ENCODE assay signal across 8 cellular contexts in the genomic region with DNA sequence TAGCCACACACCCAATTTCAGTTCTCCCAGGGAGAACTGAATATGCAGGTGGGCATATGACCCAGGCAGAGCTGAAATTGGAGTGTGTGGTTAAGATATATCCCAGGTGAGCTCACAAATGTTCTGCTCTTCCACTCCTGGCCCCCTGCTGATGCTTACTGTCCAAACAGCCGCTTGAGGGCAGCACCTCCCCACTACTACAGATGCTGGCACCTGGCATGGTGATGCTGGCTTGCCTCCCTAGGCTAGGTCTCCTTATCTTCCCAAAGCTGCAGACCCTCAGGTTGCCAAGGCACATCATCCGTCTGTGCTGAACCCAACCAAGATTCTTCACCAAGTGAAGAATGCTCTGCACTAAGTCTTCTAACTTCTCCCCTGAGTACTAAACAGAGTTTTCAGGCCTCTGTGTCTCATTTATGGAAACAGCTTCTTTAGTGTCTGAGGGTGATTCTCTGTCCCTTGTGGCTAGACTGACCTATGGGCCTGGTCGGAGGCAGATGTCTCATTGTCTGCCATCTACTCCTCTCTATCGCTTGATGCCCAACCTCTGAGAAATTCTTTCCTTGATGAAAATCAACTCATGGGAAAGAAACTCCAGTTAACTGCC. TPM values are rescaled to one million over a fixed set of nuclear protein-coding genes. Genes with fewer than 3 reads are reported as not detected.
DNase-seq lines count a peak whose midpoint lies in the region; ATAC-seq, FAIRE-seq and TF ChIP-seq lines count a peak whose summit lies in the region.

No MANE protein-coding gene starts in this region.

- H3K4me3 ChIP-seq in endothelial cell of umbilical vein (replicated peaks in 1 of 3; ENCODE audit: insufficient read depth in 1 of 3, low read depth in 1 of 3, low read length in 3 of 3): no peak overlapping the region

- BruUV-seq in endothelial cell of umbilical vein (replicated peaks; lab: Mats Ljungman, UMichigan): no TSS peak

- CTCF ChIA-PET in activated CD8-positive, alpha-beta memory T cell treated with anti-CD3 and anti-CD28 coated beads, Interleukin-2, amount 10 ng/mL, durations not matched to agents 7 days and 5 days (lab: Charles Lee): interaction anchor here (0.6 to 3.3 kb wide), 39 partner anchors 10 to 965 kb away, joined by 3 to 39 read pairs (median 4); partner anchors contain the start of gene SLC19A2
- CTCF ChIA-PET in endothelial cell of umbilical vein (lab: Charles Lee): interaction anchor here (0.6 to 6.4 kb wide), 68 partner anchors 9 to 1206 kb away, joined by 3 to 282 read pairs (median 4); partner anchors contain the start of genes BLZF1, F5, NME7 and SLC19A2

- no peak overlapping the region for H2AFZ ChIP-seq in endothelial cell of umbilical vein (ENCODE audit: low read depth, low read length)

- no peak overlapping the region for H3K27ac ChIP-seq in 22Rv1
- no peak overlapping the region for H3K27ac ChIP-seq in endothelial cell of umbilical vein (ENCODE audit: insufficient read depth, low read depth, low read length)

- H4K20me1 ChIP-seq in endothelial cell of umbilical vein (replicated peaks; ENCODE audit: control insufficient read depth, extremely low read depth, insufficient read depth, low read length): no peaks in the 10 kb centered on the region

- no peak for TF ChIP-seq POLR2A in endothelial cell of umbilical vein (IDR thresholded peaks at IDR 0.05; ENCODE audit: low read depth, low read length)

- H3K4me3 Mint-ChIP-seq in activated CD8-positive, alpha-beta memory T cell treated with anti-CD3 and anti-CD28 coated beads, Interleukin-2, amount 10 ng/mL, durations not matched to agents 7 days and 5 days: no peak overlapping the region

- no peaks in the 10 kb centered on the region for H3K27me3 ChIP-seq in endothelial cell of umbilical vein (ENCODE audit: control insufficient read depth in 2 of 2, insufficient read depth in 2 of 2, low read length in 2 of 2)

- H3K9me3 ChIP-seq in endothelial cell of umbilical vein (replicated peaks; ENCODE audit: control insufficient read depth, insufficient read depth, low read length): no peaks in the 10 kb centered on the region

- no peak overlapping the region for H3K27ac Mint-ChIP-seq in activated CD8-positive, alpha-beta memory T cell treated with anti-CD3 and anti-CD28 coated beads, Interleukin-2, amount 10 ng/mL, durations not matched to agents 7 days and 5 days

- no peaks in the 10 kb centered on the region for H3K79me2 ChIP-seq in endothelial cell of umbilical vein (ENCODE audit: control insufficient read depth, insufficient read depth, low read length)

- ATAC-seq in GM18517 (IDR thresholded peaks at IDR 0.05; ENCODE audit: unreplicated experiment): peak; percentile 61
- ATAC-seq in activated CD8-positive, alpha-beta memory T cell treated with anti-CD3 and anti-CD28 coated beads, Interleukin-2, amount 10 ng/mL, durations not matched to agents 7 days and 5 days: peak; percentile 98

- no peaks in the 10 kb centered on the region for H3K4me1 ChIP-seq in endothelial cell of umbilical vein (ENCODE audit: control insufficient read depth, extremely low read depth, insufficient read depth, low read length)

- no peaks in the 10 kb centered on the region for H3K9me3 Mint-ChIP-seq in activated CD8-positive, alpha-beta memory T cell treated with anti-CD3 and anti-CD28 coated beads, Interleukin-2, amount 10 ng/mL, durations not matched to agents 7 days and 5 days (ENCODE audit: low read depth)

- H3K9me1 ChIP-seq in endothelial cell of umbilical vein (replicated peaks; ENCODE audit: control insufficient read depth, extremely low read depth, insufficient read depth, low read length): no peaks in the 10 kb centered on the region

- POLR2A ChIA-PET in endothelial cell of umbilical vein (lab: Charles Lee): no interaction called here

- TF ChIP-seq CTCF in 22Rv1 (IDR thresholded peaks at IDR 0.05) (peak; percentile 93), endothelial cell of umbilical vein (IDR thresholded peaks at IDR 0.05; ENCODE audit: extremely low read depth in 1 of 2, insufficient read depth in 1 of 2, low read depth in 1 of 2, low read length in 2 of 2) (peak; percentile 70 to 77)

- H3K4me1 Mint-ChIP-seq in activated CD8-positive, alpha-beta memory T cell treated with anti-CD3 and anti-CD28 coated beads, Interleukin-2, amount 10 ng/mL, durations not matched to agents 7 days and 5 days: peaks cover 3% of the 10 kb centered on the region

- no peaks in the 10 kb centered on the region for H3K36me3 ChIP-seq in endothelial cell of umbilical vein (ENCODE audit: control insufficient read depth in 2 of 2, extremely low read depth in 1 of 2, insufficient read depth in 2 of 2, low read length in 2 of 2)

- intact Hi-C loops in endothelial cell of umbilical vein (cut with micrococcal nuclease): loop anchor here (1.0 to 10.0 kb wide), 7 partner anchors 503 to 1204 kb away; partner anchors contain the start of genes ATP1B1 and SELL

- H3K4me2 ChIP-seq in endothelial cell of umbilical vein (ENCODE audit: insufficient read depth, low read length): no peak overlapping the region

- no peaks in the 10 kb centered on the region for H3K36me3 Mint-ChIP-seq in activated CD8-positive, alpha-beta memory T cell treated with anti-CD3 and anti-CD28 coated beads, Interleukin-2, amount 10 ng/mL, durations not matched to agents 7 days and 5 days

- FAIRE-seq in HTR-8/SVneo (lab: Jason Lieb, UNC): peak; percentile 57
- FAIRE-seq in endothelial cell of umbilical vein (lab: Jason Lieb, UNC): peak; percentile 48

- H3K9ac ChIP-seq in endothelial cell of umbilical vein (replicated peaks; ENCODE audit: extremely low read depth, insufficient read depth, low read length): no peak overlapping the region

- H3K27me3 Mint-ChIP-seq in activated CD8-positive, alpha-beta memory T cell treated with anti-CD3 and anti-CD28 coated beads, Interleukin-2, amount 10 ng/mL, durations not matched to agents 7 days and 5 days: peaks cover 6% of the 10 kb centered on the region

- DNase-seq in HTR-8/SVneo (ENCODE audit: insufficient read length, low spot score): peak; percentile 51
- peak; percentile 45 for DNase-seq in NOMO-1 treated with DMSO at 0.1 percent for 48 hours (lab: John Stamatoyannopoulos, UW; ENCODE audit: unreplicated experiment)
- peak; percentile 80 for DNase-seq in activated CD8-positive, alpha-beta memory T cell treated with anti-CD3 and anti-CD28 coated beads, Interleukin-2, amount 10 ng/mL, durations not matched to agents 7 days and 5 days
- DNase-seq in endothelial cell of umbilical vein (ENCODE audit: low read depth, low spot score): peak; percentile 54
- DNase-seq in middle frontal gyrus (ENCODE audit: extremely low spot score, low spot score): peak; percentile 77
- peak; percentile 77 for DNase-seq in stimulated activated CD8-positive, alpha-beta memory T cell treated with anti-CD3 and anti-CD28 coated beads, Interleukin-4, amount 100 ng/mL, for 48 hours

- dilution Hi-C loops in endothelial cell of umbilical vein (cut with MboI; ENCODE audit: extremely low pct_ligation_motif_present, low sequenced_read_pairs): no loop called here

TF ChIP-seq in endothelial cell of umbilical vein, 7 proteins besides CTCF, POLR2A, EP300 and RAD21:
- TF ChIP-seq FOS (IDR thresholded peaks at IDR 0.05; ENCODE audit: borderline replicate concordance, insufficient read depth, low read length) (no peak), JUN (IDR thresholded peaks at IDR 0.05; ENCODE audit: borderline replicate concordance, insufficient read depth, insufficient read length, low read depth) (no peak), EZH2 (IDR thresholded peaks at IDR 0.05; ENCODE audit: borderline replicate concordance, low read depth, low read length, severe bottlenecking) (no peak), GATA2 (IDR thresholded peaks at IDR 0.05; ENCODE audit: insufficient read depth, insufficient read length, low read depth, low read length) (no peak), MAX (IDR thresholded peaks at IDR 0.05; ENCODE audit: insufficient read depth, insufficient read length) (no peak), POLR2AphosphoS5 (IDR thresholded peaks at IDR 0.05; ENCODE audit: insufficient read depth, low read depth, low read length) (no peak), MYC (IDR thresholded peaks at IDR 0.05; ENCODE audit: low read depth, low read length) (no peak)

RNA-seq across cellular contexts. Expression of gene XCL1, which starts 27.2 kb away (rescaled TPM):
- 10 to 100 TPM; 11.7 to 46.7 TPM for total RNA-seq in activated CD8-positive, alpha-beta memory T cell treated with anti-CD3 and anti-CD28 coated beads, Interleukin-2, amount 10 ng/mL, durations not matched to agents 7 days and 5 days
- total RNA-seq in endothelial cell of umbilical vein: not detected in 2 replicates
- polyA plus RNA-seq in endothelial cell of umbilical vein: not detected in 2 replicates
- not detected in 2 replicates for polyA plus RNA-seq in endothelial cell of umbilical vein (2011; cell fraction: cytosol; rRNA removed)
- 0.10 TPM in 1 of 2 replicates, not detected in the other for polyA plus RNA-seq in endothelial cell of umbilical vein (2011; cell fraction: nucleus; rRNA removed)
- polyA plus RNA-seq in endothelial cell of umbilical vein (2012): not detected in 2 replicates
- not detected in 2 replicates for polyA minus RNA-seq in endothelial cell of umbilical vein
- polyA minus RNA-seq in endothelial cell of umbilical vein (2011; cell fraction: cytosol; rRNA and poly(A)+ RNA removed): not detected
- polyA minus RNA-seq in endothelial cell of umbilical vein (2011; cell fraction: nucleus; rRNA and poly(A)+ RNA removed): not detected in 2 replicates

RNA-seq across cellular contexts. Expression of gene XCL2, which starts 59.8 kb away (rescaled TPM):
- 10 to 100 TPM; 17.8 to 37.9 TPM for total RNA-seq in activated CD8-positive, alpha-beta memory T cell treated with anti-CD3 and anti-CD28 coated beads, Interleukin-2, amount 10 ng/mL, durations not matched to agents 7 days and 5 days
- total RNA-seq in endothelial cell of umbilical vein: not detected in 2 replicates
- not detected in 2 replicates for polyA plus RNA-seq in endothelial cell of umbilical vein
- not detected in 2 replicates for polyA plus RNA-seq in endothelial cell of umbilical vein (2011; cell fraction: cytosol; rRNA removed)
- polyA plus RNA-seq in endothelial cell of umbilical vein (2011; cell fraction: nucleus; rRNA removed): not detected in 2 replicates
- not detected in 2 replicates for polyA plus RNA-seq in endothelial cell of umbilical vein (2012)
- not detected in 2 replicates for polyA minus RNA-seq in endothelial cell of umbilical vein
- not detected for polyA minus RNA-seq in endothelial cell of umbilical vein (2011; cell fraction: cytosol; rRNA and poly(A)+ RNA removed)
- polyA minus RNA-seq in endothelial cell of umbilical vein (2011; cell fraction: nucleus; rRNA and poly(A)+ RNA removed): not detected in 2 replicates

Comparison
In these comparisons a context has a peak if more than half of its experiments do, and no peak if none do; other contexts are left out.
1. RNA of gene XCL1, which starts 27.2 kb away (total RNA-seq): 11.7 to 46.7 TPM in activated CD8-positive, alpha-beta memory T cell treated with anti-CD3 and anti-CD28 coated beads, Interleukin-2, amount 10 ng/mL, durations not matched to agents 7 days and 5 days; not detected in endothelial cell of umbilical vein; every median in the first group is over 10 times any median in the second.
2. RNA of gene XCL2, which starts 59.8 kb away (total RNA-seq): 17.8 to 37.9 TPM in activated CD8-positive, alpha-beta memory T cell treated with anti-CD3 and anti-CD28 coated beads, Interleukin-2, amount 10 ng/mL, durations not matched to agents 7 days and 5 days; not detected in endothelial cell of umbilical vein; every median in the first group is over 10 times any median in the second.
3. Peak in every context shown above with its lines, with median percentiles within 50 percentile points of each other: DNase-seq.